In genomic region chr2:25744055-25744454, GRCh38 we compare ENCODE assay signal across 22 cellular contexts.
DNase-seq lines count a peak whose midpoint lies in the region; ATAC-seq and TF ChIP-seq lines count a peak whose summit lies in the region.
"Had no signal": no experiment of that assay in that cellular context is flagged by ENCODE, and none has a peak within 500 bp of the region (broad histone marks: within the 10 kb centered on the region; RNA-seq: fewer than 3 reads in every experiment).

No MANE protein-coding gene starts in this region.

- ATAC-seq in activated B cell treated with CpG ODN at 0.5 μM for 24 hours (ENCODE audit: low read depth) = no peak
- no peak for ATAC-seq in naive thymus-derived CD8-positive, alpha-beta T cell

- peak overlapping the region; percentile 4 to 57 (median 45); a peak in 19 of 22 replicates for H3K4me2 ChIP-seq in BLaER1 treated with 17β-estradiol and CSF1 and Interleukin-3, amounts not matched to agents 10 nM and 100 nM
- H3K4me2 ChIP-seq: smooth muscle cell had no signal

- no peak overlapping the region; a peak in 2 of 22 replicates for H3K9ac ChIP-seq in BLaER1 treated with 17β-estradiol and CSF1 and Interleukin-3, amounts not matched to agents 10 nM and 100 nM

- no peaks in the 10 kb centered on the region for H3K9me3 Mint-ChIP-seq in T-helper 2 cell treated with Interferon-gamma antibody and Interleukin-4, amounts not matched to agents 5 μg/mL and 100 μg/mL, for 36 hours
- H3K9me3 Mint-ChIP-seq in activated B cell treated with CpG ODN at 0.5 μM for 24 hours (no peaks in the 10 kb centered on the region), nephron progenitor cell (no peaks in the 10 kb centered on the region)
- no peaks in the 10 kb centered on the region for H3K9me3 Mint-ChIP-seq in naive thymus-derived CD8-positive, alpha-beta T cell
- H3K9me3 Mint-ChIP-seq: activated T-helper 2 cell treated with anti-CD3 and anti-CD28 coated beads, Interferon-gamma antibody, Interleukin-2, Interleukin-4, amounts not matched to agents 10 μg/mL and 5 μg/mL and 100 μg/mL, durations not matched to agents 14 hours and 24 hours and 36 hours; CD8-positive, alpha-beta memory T cell; mesothelial cell of epicardium; nephron had no signal

- H3K27ac ChIP-seq in BLaER1 treated with 17β-estradiol and CSF1 and Interleukin-3, amounts not matched to agents 10 nM and 100 nM = peak overlapping the region in 3 of 11 experiments; percentile 14 to 42 (median 37); a peak in 2 of 22 replicates
- H3K27ac ChIP-seq: 22Rv1, ovary had no signal

- DNase-seq in T-helper 2 cell treated with Interferon-gamma antibody and Interleukin-4, amounts not matched to agents 5 μg/mL and 100 μg/mL, for 36 hours (ENCODE audit: low spot score) = no peak
- DNase-seq in T-helper 2 cell (no peak), activated B cell treated with CpG ODN at 0.5 μM for 24 hours (no peak), nephron progenitor cell (no peak)
- no peak for DNase-seq in naive thymus-derived CD8-positive, alpha-beta T cell
- no peak for DNase-seq in stimulated activated CD4-positive, alpha-beta T cell treated with anti-CD3 and anti-CD28 coated beads, Interleukin-2, amount 100 ng/mL, for 48 hours
- no peak for DNase-seq in stimulated activated CD4-positive, alpha-beta T cell treated with anti-CD3 and anti-CD28 coated beads, Interleukin-1b, Interleukin-23, amount 100 ng/mL, for 48 hours
- DNase-seq: activated CD8-positive, alpha-beta memory T cell treated with anti-CD3 and anti-CD28 coated beads, Interleukin-2, amount 50 U/mL, for 48 hours; cerebellar nuclear complex; IMR-90; NCI-H1092; NCI-H2171; ovary; retina; T1000 had no signal

- no peak overlapping the region for H3K4me3 ChIP-seq in BLaER1 treated with 17β-estradiol and CSF1 and Interleukin-3, amounts not matched to agents 10 nM and 100 nM
- H3K4me3 ChIP-seq: ovary, smooth muscle cell had no signal

- no peaks in the 10 kb centered on the region for H3K9me3 ChIP-seq in BLaER1 treated with 17β-estradiol and CSF1 and Interleukin-3, amounts not matched to agents 10 nM and 100 nM (replicated peaks in 1 of 11)
- H3K9me3 ChIP-seq: ovary had no signal

- peaks cover 12 to 39% (median 21%) of the 10 kb centered on the region in 10 experiments; a peak in 19 of 20 replicates for H3K4me1 ChIP-seq in BLaER1 treated with 17β-estradiol and CSF1 and Interleukin-3, amounts not matched to agents 10 nM and 100 nM

- H3K36me3 ChIP-seq in BLaER1 treated with 17β-estradiol and CSF1 and Interleukin-3, amounts not matched to agents 10 nM and 100 nM = peaks cover 77 to 96% (median 87%) of the 10 kb centered on the region in 11 experiments
- H3K36me3 ChIP-seq: ovary had no signal

- POLR2A ChIA-PET in activated B cell treated with CpG ODN at 0.5 μM for 24 hours (lab: Charles Lee) = interaction anchor here (0.7 kb wide), 1 partner anchor 409 kb away, joined by 3 read pairs; no protein-coding TSS in a partner anchor
- POLR2A ChIA-PET in naive thymus-derived CD8-positive, alpha-beta T cell (lab: Charles Lee) = no interaction called here

- peak overlapping the region; percentile 82 for H3K27ac Mint-ChIP-seq in T-helper 2 cell treated with Interferon-gamma antibody and Interleukin-4, amounts not matched to agents 5 μg/mL and 100 μg/mL, for 36 hours
- peak overlapping the region; percentile 90 for H3K27ac Mint-ChIP-seq in activated B cell treated with CpG ODN at 0.5 μM for 24 hours
- H3K27ac Mint-ChIP-seq in naive thymus-derived CD8-positive, alpha-beta T cell = peak overlapping the region; percentile 58 to 92 (median 84)
- no peak overlapping the region for H3K27ac Mint-ChIP-seq in nephron progenitor cell
- H3K27ac Mint-ChIP-seq: mesothelial cell of epicardium, nephron had no signal

- H3K27me3 Mint-ChIP-seq in T-helper 2 cell treated with Interferon-gamma antibody and Interleukin-4, amounts not matched to agents 5 μg/mL and 100 μg/mL, for 36 hours (ENCODE audit: low read depth) = no peaks in the 10 kb centered on the region
- no peaks in the 10 kb centered on the region for H3K27me3 Mint-ChIP-seq in activated B cell treated with CpG ODN at 0.5 μM for 24 hours
- H3K27me3 Mint-ChIP-seq in naive thymus-derived CD8-positive, alpha-beta T cell = no peaks in the 10 kb centered on the region
- H3K27me3 Mint-ChIP-seq in nephron progenitor cell (ENCODE audit: low read depth, poor library complexity) = peaks cover 3% of the 10 kb centered on the region
- H3K27me3 Mint-ChIP-seq: CD8-positive, alpha-beta memory T cell had no signal

- CTCF ChIA-PET in activated B cell treated with CpG ODN at 0.5 μM for 24 hours (lab: Charles Lee) = interaction anchor here (1.5 kb wide), 1 partner anchor 137 kb away, joined by 6 read pairs; no protein-coding TSS in a partner anchor

- TF ChIP-seq CTCF in activated B cell treated with CpG ODN at 0.5 μM for 24 hours (IDR thresholded peaks at IDR 0.05) (no peak), nephron progenitor cell (IDR thresholded peaks at IDR 0.05) (no peak)

- H3K36me3 Mint-ChIP-seq in T-helper 2 cell treated with Interferon-gamma antibody and Interleukin-4, amounts not matched to agents 5 μg/mL and 100 μg/mL, for 36 hours (ENCODE audit: low read depth) = peaks cover 52% of the 10 kb centered on the region
- H3K36me3 Mint-ChIP-seq in activated B cell treated with CpG ODN at 0.5 μM for 24 hours (ENCODE audit: low read depth) = peaks cover 58% of the 10 kb centered on the region
- H3K36me3 Mint-ChIP-seq in naive thymus-derived CD8-positive, alpha-beta T cell = peaks cover 0 to 77% (median 18%) of the 10 kb centered on the region in 3 donors
- peaks cover 42% of the 10 kb centered on the region for H3K36me3 Mint-ChIP-seq in nephron progenitor cell (ENCODE audit: low read depth)

- H3K27me3 ChIP-seq in BLaER1 treated with 17β-estradiol and CSF1 and Interleukin-3, amounts not matched to agents 10 nM and 100 nM = no peaks in the 10 kb centered on the region
- H3K27me3 ChIP-seq: ovary had no signal

- intact Hi-C loops in activated B cell treated with CpG ODN at 0.5 μM for 24 hours (cut with micrococcal nuclease) = no loop called here

- H3K4me3 Mint-ChIP-seq in T-helper 2 cell treated with Interferon-gamma antibody and Interleukin-4, amounts not matched to agents 5 μg/mL and 100 μg/mL, for 36 hours = no peak overlapping the region
- H3K4me3 Mint-ChIP-seq in activated B cell treated with CpG ODN at 0.5 μM for 24 hours = no peak overlapping the region
- peak overlapping the region in 2 of 10 donors; percentile 71 to 80 for H3K4me3 Mint-ChIP-seq in naive thymus-derived CD8-positive, alpha-beta T cell
- no peak overlapping the region for H3K4me3 Mint-ChIP-seq in nephron progenitor cell
- H3K4me3 Mint-ChIP-seq: mesothelial cell of epicardium, nephron had no signal

- peaks cover 0 to 44% (median 9%) of the 10 kb centered on the region in 11 experiments; a peak in 13 of 22 replicates for H4K20me1 ChIP-seq in BLaER1 treated with 17β-estradiol and CSF1 and Interleukin-3, amounts not matched to agents 10 nM and 100 nM

- peaks cover 23% of the 10 kb centered on the region for H3K4me1 Mint-ChIP-seq in T-helper 2 cell treated with Interferon-gamma antibody and Interleukin-4, amounts not matched to agents 5 μg/mL and 100 μg/mL, for 36 hours (ENCODE audit: low read depth)
- H3K4me1 Mint-ChIP-seq in activated B cell treated with CpG ODN at 0.5 μM for 24 hours (peaks cover 32% of the 10 kb centered on the region), nephron progenitor cell (peaks cover 45% of the 10 kb centered on the region)
- H3K4me1 Mint-ChIP-seq in naive thymus-derived CD8-positive, alpha-beta T cell = peaks cover 9 to 38% (median 33%) of the 10 kb centered on the region in 4 donors
